Comparison of ENCODE assay signal across 2 cellular contexts in genomic region chr7:732094-732541, GRCh38.
TF ChIP-seq lines count a peak whose summit lies in the region.

No MANE protein-coding gene starts in this region.

TF ChIP-seq in GM12878, 131 proteins besides CTCF, POLR2A, EP300 and RAD21:
- no peak for TF ChIP-seq KDM1A (IDR thresholded peaks at IDR 0.05; ENCODE audit: borderline replicate concordance)
- no peak for TF ChIP-seq ZNF622 (IDR thresholded peaks at IDR 0.05)
- TF ChIP-seq CUX1 (IDR thresholded peaks at IDR 0.05; ENCODE audit: insufficient replicate concordance, low read depth, low read length) = no peak
- no peak for TF ChIP-seq NR2C1 (IDR thresholded peaks at IDR 0.05)
- no peak for TF ChIP-seq TCF12 (IDR thresholded peaks at IDR 0.05; ENCODE audit: low read depth, low read length)
- TF ChIP-seq IRF4 (IDR thresholded peaks at IDR 0.05; ENCODE audit: low read depth, low read length) = no peak
- TF ChIP-seq TCF3 (IDR thresholded peaks at IDR 0.05; ENCODE audit: borderline replicate concordance, insufficient read depth, low read depth, low read length) = no peak

TF ChIP-seq in liver, 16 proteins besides CTCF, POLR2A, EP300 and RAD21:
- TF ChIP-seq FOXA2 (IDR thresholded peaks at IDR 0.05) (no peak), FOXA1 (IDR thresholded peaks at IDR 0.05) (no peak), HNF4A (conservative IDR thresholded peaks at IDR 0.05) (peak; percentile 93 to 97), SP1 (IDR thresholded peaks at IDR 0.05) (peak; percentile 55), MAX (IDR thresholded peaks at IDR 0.05) (peak; percentile 48), NR2F2 (IDR thresholded peaks at IDR 0.05) (no peak), REST (IDR thresholded peaks at IDR 0.05) (no peak), HNF4G (IDR thresholded peaks at IDR 0.05) (peak; percentile 66), ZBTB33 (IDR thresholded peaks at IDR 0.05) (no peak), GABPA (IDR thresholded peaks at IDR 0.05 in 1 of 2, conservative IDR thresholded peaks at IDR 0.05 in 1 of 2) (peak in 1 of 2 donors; percentile 62), JUND (IDR thresholded peaks at IDR 0.05) (peak; percentile 68 to 73), ATF3 (IDR thresholded peaks at IDR 0.05) (peak; percentile 49), RXRA (IDR thresholded peaks at IDR 0.05) (peak; percentile 66 to 67), YY1 (IDR thresholded peaks at IDR 0.05) (peak; percentile 52), EGR1 (IDR thresholded peaks at IDR 0.05; ENCODE audit: low read depth in 2 of 2) (no peak), TAF1 (conservative IDR thresholded peaks at IDR 0.05) (no peak)
